17 cellular contexts compared by ENCODE assay signal in the genomic region with DNA sequence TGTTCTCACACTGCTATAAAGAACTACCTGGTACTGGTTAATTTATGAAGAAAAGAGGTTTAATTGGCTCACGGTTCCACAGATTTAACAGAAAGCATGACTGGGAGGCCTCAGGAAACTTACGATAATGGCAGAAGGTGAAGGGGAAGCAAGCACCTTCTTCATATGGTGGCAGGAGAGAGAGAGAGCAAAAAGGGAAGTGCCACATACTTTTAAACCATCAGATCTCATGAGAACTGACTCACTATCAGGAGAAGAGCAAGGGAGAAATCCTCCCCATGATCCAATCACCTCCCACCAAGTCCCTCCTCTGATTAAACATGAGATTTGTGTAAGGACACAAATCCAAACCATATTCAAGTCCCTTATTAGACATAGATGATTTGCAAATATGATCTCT.
"Had no signal": no experiment of that assay in that cellular context is flagged by ENCODE, and none has a peak within 500 bp of the region (broad histone marks: within the 10 kb centered on the region; RNA-seq: fewer than 3 reads in every experiment).

No MANE protein-coding gene starts in this region.

- H3K27me3 Mint-ChIP-seq: activated CD4-positive, alpha-beta memory T cell treated with anti-CD3 and anti-CD28 coated beads for 36 hours; activated CD4-positive, alpha-beta T cell treated with anti-CD3 and anti-CD28 coated beads for 36 hours; activated naive CD4-positive, alpha-beta T cell treated with anti-CD3 and anti-CD28 coated beads, Interleukin-2, amount 10 ng/mL, durations not matched to agents 7 days and 5 days; naive thymus-derived CD4-positive, alpha-beta T cell; stimulated activated naive CD8-positive, alpha-beta T cell treated with anti-CD3 and anti-CD28 coated beads, Interleukin-15, amount 100 ng/mL, for 72 hours had no signal

- H3K27ac Mint-ChIP-seq: activated CD4-positive, alpha-beta memory T cell treated with anti-CD3 and anti-CD28 coated beads for 36 hours; activated CD4-positive, alpha-beta T cell treated with anti-CD3 and anti-CD28 coated beads for 36 hours; activated naive CD4-positive, alpha-beta T cell treated with anti-CD3 and anti-CD28 coated beads, Interleukin-2, amount 10 ng/mL, durations not matched to agents 7 days and 5 days; activated T-cell treated with anti-CD3 and anti-CD28 coated beads, Interleukin-2, amount 50 U/mL, for 72 hours; naive thymus-derived CD4-positive, alpha-beta T cell; WTC11 had no signal

- H3K4me3 Mint-ChIP-seq: activated CD4-positive, alpha-beta memory T cell treated with anti-CD3 and anti-CD28 coated beads for 36 hours; activated CD4-positive, alpha-beta T cell treated with anti-CD3 and anti-CD28 coated beads for 36 hours; activated naive CD4-positive, alpha-beta T cell treated with anti-CD3 and anti-CD28 coated beads, Interleukin-2, amount 10 ng/mL, durations not matched to agents 7 days and 5 days; activated T-cell treated with anti-CD3 and anti-CD28 coated beads, Interleukin-2, amount 50 U/mL, for 72 hours; naive thymus-derived CD4-positive, alpha-beta T cell; neural crest cell; stimulated activated naive CD8-positive, alpha-beta T cell treated with anti-CD3 and anti-CD28 coated beads, Interleukin-15, amount 100 ng/mL, for 72 hours; WTC11 had no signal

- H3K9me3 Mint-ChIP-seq: activated CD4-positive, alpha-beta memory T cell treated with anti-CD3 and anti-CD28 coated beads for 36 hours; activated naive CD4-positive, alpha-beta T cell treated with anti-CD3 and anti-CD28 coated beads, Interleukin-2, amount 10 ng/mL, durations not matched to agents 7 days and 5 days; activated T-cell treated with anti-CD3 and anti-CD28 coated beads, Interleukin-2, amount 50 U/mL, for 72 hours; stimulated activated naive CD8-positive, alpha-beta T cell treated with anti-CD3 and anti-CD28 coated beads, Interleukin-15, amount 100 ng/mL, for 72 hours; WTC11 had no signal

- H3K36me3 Mint-ChIP-seq: activated CD4-positive, alpha-beta memory T cell treated with anti-CD3 and anti-CD28 coated beads for 36 hours; activated naive CD4-positive, alpha-beta T cell treated with anti-CD3 and anti-CD28 coated beads, Interleukin-2, amount 10 ng/mL, durations not matched to agents 7 days and 5 days; naive thymus-derived CD4-positive, alpha-beta T cell; WTC11 had no signal

- DNase-seq: activated CD4-positive, alpha-beta memory T cell treated with anti-CD3 and anti-CD28 coated beads for 36 hours; activated CD4-positive, alpha-beta T cell treated with anti-CD3 and anti-CD28 coated beads for 36 hours; activated effector memory CD4-positive, alpha-beta T cell treated with Interleukin-2 at 50 U/mL for 16 hours; activated naive CD4-positive, alpha-beta T cell treated with anti-CD3 and anti-CD28 coated beads, Interleukin-2, amount 10 ng/mL, durations not matched to agents 7 days and 5 days; activated T-cell treated with anti-CD3 and anti-CD28 coated beads, Interleukin-2, amount 50 U/mL, for 72 hours; body of pancreas; foreskin keratinocyte; hippocampal formation; left lung; naive thymus-derived CD4-positive, alpha-beta T cell; occipital lobe; right lobe of liver; stimulated activated CD4-positive, alpha-beta T cell treated with anti-CD3 and anti-CD28 coated beads, Interleukin-1b, Interleukin-23, amount 100 ng/mL, for 48 hours; stimulated activated naive CD8-positive, alpha-beta T cell treated with anti-CD3 and anti-CD28 coated beads, Interleukin-15, amount 100 ng/mL, for 72 hours; tibial artery had no signal

- ATAC-seq: activated CD4-positive, alpha-beta T cell treated with anti-CD3 and anti-CD28 coated beads for 36 hours; activated T-cell treated with anti-CD3 and anti-CD28 coated beads, Interleukin-2, amount 50 U/mL, for 72 hours; body of pancreas; foreskin keratinocyte; left lung; naive thymus-derived CD4-positive, alpha-beta T cell; stimulated activated naive CD8-positive, alpha-beta T cell treated with anti-CD3 and anti-CD28 coated beads, Interleukin-15, amount 100 ng/mL, for 72 hours; WTC11 had no signal
